16 cellular contexts compared by ENCODE assay signal in genomic region chr18:63775166-63775730, GRCh38. TPM values are rescaled to one million over a fixed set of nuclear protein-coding genes. Genes with fewer than 3 reads are reported as not detected.
DNase-seq lines count a peak whose midpoint lies in the region; ATAC-seq and TF ChIP-seq lines count a peak whose summit lies in the region.
"Had no signal": no experiment of that assay in that cellular context is flagged by ENCODE, and none has a peak within 500 bp of the region (broad histone marks: within the 10 kb centered on the region; RNA-seq: fewer than 3 reads in every experiment).

SERPINB7 (plus strand) TSS chr18:63775418; CDS start chr18:63782373, 6,955 bp downstream.

- no peak for TF ChIP-seq EP300 in stomach (IDR thresholded peaks at IDR 0.05)

- ATAC-seq in right cardiac atrium = no peak
- ATAC-seq in HG02588 (IDR thresholded peaks at IDR 0.05; ENCODE audit: unreplicated experiment) = no peak

- DNase-seq in AG10803 (ENCODE audit: low read depth) (peak; percentile 85), MG63 (peak; percentile 75), choroid plexus epithelial cell (ENCODE audit: low read depth) (peak; percentile 86), thyroid gland (no peak), right cardiac atrium (no peak), stomach (no peak)
- DNase-seq: activated CD4-positive, alpha-beta T cell treated with anti-CD3 and anti-CD28 coated beads for 48 hours; activated effector memory CD4-positive, alpha-beta T cell treated with anti-CD3 and anti-CD28 coated beads, Interleukin-2, amount 50 U/mL, for 16 hours; CD4-positive, alpha-beta T cell; NCI-H1092 treated with DMSO at 0.1 percent for 48 hours; NCI-H69; stimulated activated CD4-positive, alpha-beta T cell treated with anti-CD3 and anti-CD28 coated beads, Interleukin-15, amount 100 ng/mL, for 24 hours; stimulated activated CD8-positive, alpha-beta memory T cell treated with anti-CD3 and anti-CD28 coated beads, Interleukin-4, amount 100 ng/mL, for 48 hours had no signal

- no CpG with 5 or more reads among the region's 2 CpGs for WGBS in mesodermal cell (ENCODE audit: insufficient coverage in 2 of 2), 2 experiments
- 79 to 85% methylated on average over 2 of the region's 2 CpGs for WGBS in thyroid gland, 2 donors
- 65% methylated on average over 2 of the region's 2 CpGs for WGBS in right cardiac atrium
- WGBS in stomach, 5 donors = 49 to 69% (median 61%) methylated on average over 2 of the region's 2 CpGs

- TF ChIP-seq CTCF in AG10803 (conservative IDR thresholded peaks at IDR 0.05; ENCODE audit: low read length) (no peak), choroid plexus epithelial cell (conservative IDR thresholded peaks at IDR 0.05; ENCODE audit: low read depth, low read length) (no peak), thyroid gland (IDR thresholded peaks at IDR 0.05) (no peak), stomach (IDR thresholded peaks at IDR 0.05) (no peak)

- H3K27me3 ChIP-seq in MG63 = no peaks in the 10 kb centered on the region
- no peaks in the 10 kb centered on the region for H3K27me3 ChIP-seq in thyroid gland
- H3K27me3 ChIP-seq in right cardiac atrium (ENCODE audit: control insufficient read depth, insufficient read depth) = no peaks in the 10 kb centered on the region
- no peaks in the 10 kb centered on the region for H3K27me3 ChIP-seq in stomach

- H3K4me1 ChIP-seq in mesodermal cell (ENCODE audit: control insufficient read depth, insufficient read depth, low read length, poor library complexity, severe bottlenecking) = peaks cover 11% of the 10 kb centered on the region
- H3K4me1 ChIP-seq in thyroid gland = no peaks in the 10 kb centered on the region
- H3K4me1 ChIP-seq in right cardiac atrium (ENCODE audit: control insufficient read depth, insufficient read depth, low read length) = no peaks in the 10 kb centered on the region
- no peaks in the 10 kb centered on the region for H3K4me1 ChIP-seq in stomach

- H3K36me3 ChIP-seq in MG63 (no peaks in the 10 kb centered on the region), mesodermal cell (ENCODE audit: control insufficient read depth, insufficient read depth, low read length) (no peaks in the 10 kb centered on the region), thyroid gland (no peaks in the 10 kb centered on the region), stomach (no peaks in the 10 kb centered on the region)

- H3K4me3 ChIP-seq in AG10803 (ENCODE audit: low read length) (no peak within 1 kb of the TSS), MG63 (no peak within 1 kb of the TSS), choroid plexus epithelial cell (ENCODE audit: low read depth, low read length) (no peak within 1 kb of the TSS), mesodermal cell (ENCODE audit: extremely low read depth, insufficient read depth, low read length, poor library complexity, severe bottlenecking) (no peak within 1 kb of the TSS), thyroid gland (replicated peaks in 1 of 3) (no peak within 1 kb of the TSS), right cardiac atrium (ENCODE audit: low read length) (no peak within 1 kb of the TSS), stomach (no peak within 1 kb of the TSS)

- TF ChIP-seq POLR2A in thyroid gland (IDR thresholded peaks at IDR 0.05) (no peak), stomach (IDR thresholded peaks at IDR 0.05) (no peak)

- H3K9me3 ChIP-seq in MG63 (no peaks in the 10 kb centered on the region), mesodermal cell (ENCODE audit: control insufficient read depth, low read length) (no peaks in the 10 kb centered on the region), thyroid gland (no peaks in the 10 kb centered on the region), right cardiac atrium (ENCODE audit: control insufficient read depth, low read length) (no peaks in the 10 kb centered on the region), stomach (no peaks in the 10 kb centered on the region)

- H3K27ac ChIP-seq in mesodermal cell (ENCODE audit: low read depth, low read length, severe bottlenecking) (peak within 1 kb of the TSS; percentile 43), thyroid gland (no peak within 1 kb of the TSS), right cardiac atrium (ENCODE audit: low read length) (no peak within 1 kb of the TSS), stomach (no peak within 1 kb of the TSS)

- intact Hi-C loops in thyroid gland (cut with DNase I) (no loop called here), right cardiac atrium (cut with DNase I) (no loop called here), stomach (cut with DNase I; ENCODE audit: low total_unique reads) (no loop called here)

RNA-seq across cellular contexts. Expression of gene SERPINB7, which starts in this region (rescaled TPM):
- total RNA-seq in MG63 (2014; rRNA removed; shearing (Covaris generic); ENCODE audit: low replicate concordance) = 0.99 and 4.7 TPM in 2 replicates
- polyA plus RNA-seq in mesodermal cell (2013, experiment 1 of 2) = 0.63 TPM
- 0.86 TPM for polyA plus RNA-seq in mesodermal cell (2013, experiment 2 of 2)
- total RNA-seq in thyroid gland (not detected), right cardiac atrium (not detected), stomach (not detected)
- polyA plus RNA-seq in right cardiac atrium (not detected), stomach (1 to 10 TPM in 1 of 3 donors, under 1 TPM in 1, not detected in 1; 0.23 to 5.2 TPM)
- total RNA-seq: CD4-positive, alpha-beta T cell had no signal
- polyA plus RNA-seq: neural cell had no signal

Comparison
In these comparisons a context has a peak if more than half of its experiments do, and no peak if none do; other contexts are left out.
1. DNase-seq: peak in AG10803 (single experiment), MG63 (single experiment) and choroid plexus epithelial cell (single experiment); none in thyroid gland (0 of 2), right cardiac atrium (0 of 3) and stomach (single experiment).